ENCODE assay signal across 9 cellular contexts in the genomic region with DNA sequence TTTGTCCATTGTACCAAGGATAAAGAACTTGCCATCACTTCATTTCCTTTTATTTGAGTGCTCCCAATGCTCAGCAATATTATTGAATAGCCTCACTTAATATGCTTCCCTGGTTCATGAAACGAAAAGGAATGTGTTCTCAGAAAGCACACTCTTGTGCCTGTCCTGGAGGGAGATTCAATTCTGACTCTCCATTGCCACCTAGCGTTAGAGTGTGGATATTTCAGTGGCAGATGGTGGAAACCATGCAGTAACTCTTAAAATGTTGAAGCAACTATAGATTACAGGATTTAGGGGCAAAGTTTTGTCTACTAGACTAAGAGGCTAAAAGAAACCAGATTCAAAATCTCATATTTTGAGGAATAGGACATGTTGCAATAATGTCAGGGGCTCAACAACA. TPM values are rescaled to one million over a fixed set of nuclear protein-coding genes. Genes with fewer than 3 reads are reported as not detected.
A peak's percentile ranks its signal among the peaks of the same experiment; 100 is the strongest.
DNase-seq lines count a peak whose midpoint lies in the region; ATAC-seq and TF ChIP-seq lines count a peak whose summit lies in the region.
"Had no signal": no experiment of that assay in that cellular context is flagged by ENCODE, and none has a peak within 500 bp of the region (broad histone marks: within the 10 kb centered on the region; RNA-seq: fewer than 3 reads in every experiment).

No MANE protein-coding gene starts in this region.

- H3K9me3 Mint-ChIP-seq in activated naive CD4-positive, alpha-beta T cell treated with anti-CD3 and anti-CD28 coated beads for 36 hours: no peaks in the 10 kb centered on the region

- H3K9me3 ChIP-seq in right atrium auricular region (no peaks in the 10 kb centered on the region), spleen (no peaks in the 10 kb centered on the region)

- no peak for TF ChIP-seq POLR2A in spleen (IDR thresholded peaks at IDR 0.05)

- H3K27me3 Mint-ChIP-seq in activated naive CD4-positive, alpha-beta T cell treated with anti-CD3 and anti-CD28 coated beads for 36 hours (ENCODE audit: low read depth): no peaks in the 10 kb centered on the region
- H3K27me3 Mint-ChIP-seq: activated naive CD8-positive, alpha-beta T cell had no signal

- no peak overlapping the region for H3K4me3 ChIP-seq in H7 (ENCODE audit: insufficient read depth, low read depth, low read length)
- H3K4me3 ChIP-seq in right atrium auricular region: no peak overlapping the region
- H3K4me3 ChIP-seq in spleen: no peak overlapping the region

- 0 to 10% (median 9%) methylated on average over 2 of the region's 2 CpGs for WGBS in spleen, 5 donors

- DNase-seq in NCI-H2081 (lab: John Stamatoyannopoulos, UW) (peak; percentile 4 to 28), NCI-H2081 treated with DMSO at 0.1 percent for 48 hours (lab: John Stamatoyannopoulos, UW) (no peak), H7 (peak; percentile 65), NCI-H526 (lab: John Stamatoyannopoulos, UW) (peak; percentile 49 to 81), right atrium auricular region (ENCODE audit: low spot score) (no peak), spleen (no peak)
- DNase-seq in activated naive CD4-positive, alpha-beta T cell treated with anti-CD3 and anti-CD28 coated beads for 36 hours: peak; percentile 63

- H3K27ac Mint-ChIP-seq in activated naive CD4-positive, alpha-beta T cell treated with anti-CD3 and anti-CD28 coated beads for 36 hours: no peak overlapping the region
- H3K27ac Mint-ChIP-seq: activated naive CD8-positive, alpha-beta T cell had no signal

- H3K27me3 ChIP-seq in H7 (ENCODE audit: control insufficient read depth, insufficient read depth, low read length) (no peaks in the 10 kb centered on the region), right atrium auricular region (no peaks in the 10 kb centered on the region), spleen (replicated peaks in 1 of 7) (no peaks in the 10 kb centered on the region)

- H3K4me3 Mint-ChIP-seq in activated naive CD4-positive, alpha-beta T cell treated with anti-CD3 and anti-CD28 coated beads for 36 hours: no peak overlapping the region
- H3K4me3 Mint-ChIP-seq: activated naive CD8-positive, alpha-beta T cell had no signal

- peaks cover 2% of the 10 kb centered on the region for H3K36me3 Mint-ChIP-seq in activated naive CD4-positive, alpha-beta T cell treated with anti-CD3 and anti-CD28 coated beads for 36 hours (ENCODE audit: low read depth)

- TF ChIP-seq CTCF in right atrium auricular region (IDR thresholded peaks at IDR 0.05) (peak; percentile 60 to 88), spleen (IDR thresholded peaks at IDR 0.05 in 8 of 11, conservative IDR thresholded peaks at IDR 0.05 in 3 of 11) (peak; percentile 60 to 82 (median 78))

- peaks cover 32% of the 10 kb centered on the region for H3K4me1 Mint-ChIP-seq in activated naive CD4-positive, alpha-beta T cell treated with anti-CD3 and anti-CD28 coated beads for 36 hours (ENCODE audit: low read depth)

- CTCF ChIA-PET in activated naive CD4-positive, alpha-beta T cell treated with anti-CD3 and anti-CD28 coated beads for 36 hours (lab: Charles Lee): no interaction called here

- H3K4me1 ChIP-seq in right atrium auricular region (peaks cover 0 to 24% of the 10 kb centered on the region in 2 donors), spleen (peaks cover 9 to 77% (median 55%) of the 10 kb centered on the region in 6 donors)

- H3K36me3 ChIP-seq in H7 (replicated peaks; ENCODE audit: control insufficient read depth, insufficient read depth, low read length) (no peaks in the 10 kb centered on the region), right atrium auricular region (peaks cover 15% of the 10 kb centered on the region), spleen (peaks cover 0 to 50% (median 4%) of the 10 kb centered on the region in 6 donors)

- H3K27ac ChIP-seq in right atrium auricular region (no peak overlapping the region), spleen (peak overlapping the region in 1 of 8 donors; percentile 34)

- ATAC-seq in HG02623 (IDR thresholded peaks at IDR 0.05; ENCODE audit: unreplicated experiment): no peak

- intact Hi-C loops in activated naive CD4-positive, alpha-beta T cell treated with anti-CD3 and anti-CD28 coated beads for 36 hours (cut with micrococcal nuclease): no loop called here
- intact Hi-C loops in spleen (cut with DNase I; ENCODE audit: low total_unique reads): no loop called here

RNA-seq across cellular contexts. Expression of a gene that starts 36.0 kb away (rescaled TPM):
- total RNA-seq in H7 (2014; rRNA removed; shearing (Covaris generic)): 0.22 and 0.45 TPM in 2 replicates
- total RNA-seq in activated naive CD4-positive, alpha-beta T cell treated with anti-CD3 and anti-CD28 coated beads for 36 hours: 1 to 10 TPM; 1.0 to 1.4 TPM
- total RNA-seq in right atrium auricular region (10 to 100 TPM; 13.5 to 16.9 TPM), spleen (10 to 100 TPM; 22.1 to 40.3 (median 36.1) TPM)
- 1 to 10 TPM; 7.4 to 8.4 (median 7.9) TPM for polyA plus RNA-seq in spleen

RNA-seq across cellular contexts. Expression of a gene that starts 47.7 kb away (rescaled TPM):
- total RNA-seq in H7 (2014; rRNA removed; shearing (Covaris generic)): 55.4 and 65.6 TPM in 2 replicates
- total RNA-seq in activated naive CD4-positive, alpha-beta T cell treated with anti-CD3 and anti-CD28 coated beads for 36 hours: 100 to 1,000 TPM; 124 to 127 TPM
- 10 to 100 TPM; 13.5 to 15.2 TPM for total RNA-seq in right atrium auricular region
- 10 to 100 TPM; 32.0 to 54.4 (median 39.3) TPM for total RNA-seq in spleen
- polyA plus RNA-seq in spleen: 10 to 100 TPM; 34.0 to 42.7 (median 38.8) TPM

Comparison
In these comparisons a context has a peak if more than half of its experiments do, and no peak if none do; other contexts are left out.
1. DNase-seq: peak in NCI-H2081 (2 of 2), H7 (single experiment), NCI-H526 (2 of 2) and activated naive CD4-positive, alpha-beta T cell treated with anti-CD3 and anti-CD28 coated beads for 36 hours (single experiment); none in NCI-H2081 treated with DMSO at 0.1 percent for 48 hours (single experiment), right atrium auricular region (single experiment) and spleen (single experiment).